Comparison of ENCODE assay signal across 8 cellular contexts in genomic region chr10:110498982-110499795, GRCh38. TPM values are rescaled to one million over a fixed set of nuclear protein-coding genes. Genes with fewer than 3 reads are reported as not detected.
A peak's percentile ranks its signal among the peaks of the same experiment; 100 is the strongest.
DNase-seq lines count a peak whose midpoint lies in the region; ATAC-seq and TF ChIP-seq lines count a peak whose summit lies in the region.

No MANE protein-coding gene starts in this region.

- H3K36me3 Mint-ChIP-seq in endothelial cell (ENCODE audit: low read depth, unreplicated experiment) = peaks cover 14% of the 10 kb centered on the region
- H3K36me3 Mint-ChIP-seq in naive thymus-derived CD4-positive, alpha-beta T cell = peaks cover 0 to 27% (median 0%) of the 10 kb centered on the region in 5 donors

- H4K91ac ChIP-seq in IMR-90 (ENCODE audit: insufficient read depth, low read depth, low read length) = peak overlapping the region; percentile 55

- H3K23ac ChIP-seq in IMR-90 (ENCODE audit: low read depth, low read length) = peak overlapping the region; percentile 85

- H3K14ac ChIP-seq in IMR-90 (replicated peaks; ENCODE audit: low read depth, low read length) = peak overlapping the region; percentile 82

- peak overlapping the region; percentile 39 for H3K18ac ChIP-seq in IMR-90 (ENCODE audit: low read depth, low read length)

- H3K4me1 ChIP-seq in IMR-90 (ENCODE audit: control insufficient read depth, insufficient read depth, low read length) = peaks cover 25% of the 10 kb centered on the region
- H3K4me1 ChIP-seq in naive thymus-derived CD4-positive, alpha-beta T cell (ENCODE audit: control insufficient read depth in 2 of 2, insufficient read depth in 2 of 2, low read length in 2 of 2) = peaks cover 48 to 57% of the 10 kb centered on the region in 2 donors

- peak overlapping the region; percentile 89 for H3K27ac Mint-ChIP-seq in endothelial cell (ENCODE audit: unreplicated experiment)
- peak overlapping the region in 8 of 9 donors; percentile 32 to 94 (median 75) for H3K27ac Mint-ChIP-seq in naive thymus-derived CD4-positive, alpha-beta T cell

- H3K9me1 ChIP-seq in IMR-90 (ENCODE audit: insufficient read depth, low read length) = peaks cover 17% of the 10 kb centered on the region

- intact Hi-C loops in IMR-90 (cut with micrococcal nuclease) = loop anchor here (1.0 kb wide), 1 partner anchor 188 kb away; no protein-coding TSS in a partner anchor
- intact Hi-C loops in naive thymus-derived CD4-positive, alpha-beta T cell (cut with micrococcal nuclease) = loop anchor here (1.0 to 10.0 kb wide), 6 partner anchors 145 to 1948 kb away; partner anchors contain the start of genes VTI1A (in 2 of the 2), ZDHHC6 (in 2 of the 2) and PDCD4 (in 1 of the 2)

- H3K4me1 Mint-ChIP-seq in endothelial cell (ENCODE audit: unreplicated experiment) = peaks cover 69% of the 10 kb centered on the region
- peaks cover 58 to 74% (median 67%) of the 10 kb centered on the region in 7 donors for H3K4me1 Mint-ChIP-seq in naive thymus-derived CD4-positive, alpha-beta T cell

- H4K5ac ChIP-seq in IMR-90 (ENCODE audit: low read depth, low read length) = 0 out of 2 replicates have a peak overlapping the region, but pooled peaks have one; percentile 9

- WGBS in IMR-90 (ENCODE audit: extremely low coverage in 2 of 2, insufficient read length in 1 of 2), 2 experiments = 28% methylated on average over 8 of the region's 21 CpGs; no CpG with 5 or more reads in 1 of the 2 experiments

- BruUV-seq in IMR-90 (replicated peaks; lab: Mats Ljungman, UMichigan) = TSS peak; percentile 47

- peak overlapping the region; percentile 87 for H2AFZ ChIP-seq in IMR-90 (replicated peaks; ENCODE audit: low read length, poor library complexity)

- peaks cover 7% of the 10 kb centered on the region; the same call in 1 of the 2 replicates for H3K36me3 ChIP-seq in IMR-90 (ENCODE audit: control insufficient read depth, insufficient read depth, low read length)
- H3K36me3 ChIP-seq in naive thymus-derived CD4-positive, alpha-beta T cell (ENCODE audit: control insufficient read depth in 2 of 3, insufficient read depth in 3 of 3, low read length in 3 of 3) = no peaks in the 10 kb centered on the region

- H2BK5ac ChIP-seq in IMR-90 (ENCODE audit: low read depth, low read length, poor library complexity, severe bottlenecking) = peak overlapping the region; percentile 85

- H2BK120ac ChIP-seq in IMR-90 (ENCODE audit: low read depth, low read length) = peak overlapping the region; percentile 55

- H3K4ac ChIP-seq in IMR-90 (ENCODE audit: low read depth, low read length) = peak overlapping the region; percentile 64

- peaks cover 19 to 71% of the 10 kb centered on the region in 2 experiments for H3K79me1 ChIP-seq in IMR-90 (ENCODE audit: low read depth in 1 of 2, low read length in 2 of 2)

- peak; percentile 48; the same call in 1 of the 2 replicates for TF ChIP-seq RAD21 in IMR-90 (IDR thresholded peaks at IDR 0.05; ENCODE audit: low read length)

- peak overlapping the region; percentile 40 for H2AK5ac ChIP-seq in IMR-90 (ENCODE audit: low read depth, low read length)

- CTCF ChIA-PET in IMR-90 (lab: Yijun Ruan, JAX) = interaction anchor here (1.0 to 1.6 kb wide), 3 partner anchors 91 to 147 kb away, joined by 3 to 8 read pairs (median 4); no protein-coding TSS in a partner anchor
- CTCF ChIA-PET in naive thymus-derived CD4-positive, alpha-beta T cell (lab: Charles Lee) = interaction anchor here (0.8 to 1.6 kb wide), 5 partner anchors 13 to 360 kb away, joined by 3 to 5 read pairs (median 4); no protein-coding TSS in a partner anchor

- peak overlapping the region; percentile 53 for H3K56ac ChIP-seq in IMR-90 (ENCODE audit: extremely low read depth, insufficient read depth, low read length)

- peaks cover 18% of the 10 kb centered on the region for H3K27me3 Mint-ChIP-seq in endothelial cell (ENCODE audit: unreplicated experiment)
- H3K27me3 Mint-ChIP-seq in naive thymus-derived CD4-positive, alpha-beta T cell = peaks cover 0 to 3% (median 0%) of the 10 kb centered on the region in 5 donors

- TF ChIP-seq CTCF in IMR-90 (conservative IDR thresholded peaks at IDR 0.05; ENCODE audit: low read depth, low read length) (peak; percentile 43), endothelial cell (IDR thresholded peaks at IDR 0.05; ENCODE audit: unreplicated experiment) (no peak)

- H2BK20ac ChIP-seq in IMR-90 (ENCODE audit: low read depth, low read length) = peak overlapping the region; percentile 56

- peak overlapping the region; percentile 99 for H3K4me3 Mint-ChIP-seq in endothelial cell (ENCODE audit: unreplicated experiment)
- H3K4me3 Mint-ChIP-seq in naive thymus-derived CD4-positive, alpha-beta T cell = peak overlapping the region; percentile 80 to 97 (median 89)

- ATAC-seq in IMR-90 (ENCODE audit: low read depth) (0 out of 2 replicates have a peak, but pooled peaks have one; percentile 0), HG03565 (IDR thresholded peaks at IDR 0.05; ENCODE audit: unreplicated experiment) (no peak), HG02973 (IDR thresholded peaks at IDR 0.05; ENCODE audit: unreplicated experiment) (no peak)
- no peak for ATAC-seq in naive thymus-derived CD4-positive, alpha-beta T cell

- in situ Hi-C loops in IMR-90 (cut with MboI; ENCODE audit: low sequenced_read_pairs) = no loop called here

- peak overlapping the region in 1 of 2 experiments; percentile 32; a peak in 1 of 4 replicates for H4K8ac ChIP-seq in IMR-90 (ENCODE audit: low read depth in 2 of 2, low read length in 2 of 2)

- peak overlapping the region; percentile 100 for H3K4me2 ChIP-seq in IMR-90 (ENCODE audit: low read depth, low read length)

- peak; percentile 53 for DNase-seq in activated naive CD4-positive, alpha-beta T cell treated with Interleukin-2 at 50 U/mL for 16 hours
- no peak for DNase-seq in activated naive CD4-positive, alpha-beta T cell (lab: John Stamatoyannopoulos, UW)
- DNase-seq in IMR-90 (peak; percentile 74), endothelial cell (ENCODE audit: low spot score) (peak; percentile 37)
- peak; percentile 50 for DNase-seq in activated CD4-positive, alpha-beta T cell treated with anti-CD3 and anti-CD28 coated beads for 48 hours
- DNase-seq in naive thymus-derived CD4-positive, alpha-beta T cell = peak in 1 of 9 donors; percentile 39

- dilution Hi-C loops in IMR-90 (cut with HindIII; ENCODE audit: low sequenced_read_pairs, unreplicated experiment) = no loop called here

- H3K9me3 Mint-ChIP-seq in endothelial cell (ENCODE audit: unreplicated experiment) = no peaks in the 10 kb centered on the region
- no peaks in the 10 kb centered on the region for H3K9me3 Mint-ChIP-seq in naive thymus-derived CD4-positive, alpha-beta T cell

- peak overlapping the region; percentile 45; the same call in 1 of the 3 replicates for H2BK15ac ChIP-seq in IMR-90 (ENCODE audit: low read depth, low read length)

- H3K9ac ChIP-seq in IMR-90 (ENCODE audit: low read depth, low read length) = peak overlapping the region; percentile 72

- H3K27me3 ChIP-seq in IMR-90 (ENCODE audit: control insufficient read depth, insufficient read depth, low read length) = no peaks in the 10 kb centered on the region
- no peaks in the 10 kb centered on the region for H3K27me3 ChIP-seq in naive thymus-derived CD4-positive, alpha-beta T cell (ENCODE audit: control insufficient read depth in 2 of 2, insufficient read depth in 2 of 2, low read length in 2 of 2)

- H4K20me1 ChIP-seq in IMR-90 (ENCODE audit: insufficient read depth, low read length) = peaks cover 65% of the 10 kb centered on the region

- peak overlapping the region; percentile 90 for H3K4me3 ChIP-seq in IMR-90 (ENCODE audit: insufficient read depth, low read depth, low read length)
- H3K4me3 ChIP-seq in naive thymus-derived CD4-positive, alpha-beta T cell (ENCODE audit: low read length) = peak overlapping the region; percentile 54

- peak; percentile 61 for TF ChIP-seq POLR2A in IMR-90 (IDR thresholded peaks at IDR 0.05; ENCODE audit: low read depth, low read length)

- peak overlapping the region; percentile 93 for H2AK9ac ChIP-seq in IMR-90 (replicated peaks; ENCODE audit: low read depth, low read length, poor library complexity)

- POLR2A ChIA-PET in IMR-90 (lab: Charles Lee; ENCODE audit: unreplicated experiment) = interaction anchor here (0.6 to 0.7 kb wide), 3 partner anchors 130 to 145 kb away, joined by 5 to 10 read pairs (median 9); no protein-coding TSS in a partner anchor
- POLR2A ChIA-PET in naive thymus-derived CD4-positive, alpha-beta T cell (lab: Charles Lee) = interaction anchor here (0.6 to 4.1 kb wide), 6 partner anchors 8 to 427 kb away, joined by 3 to 21 read pairs (median 3); partner anchors contain the start of gene SMNDC1

- peak overlapping the region; percentile 73 for H3K27ac ChIP-seq in IMR-90 (ENCODE audit: insufficient read depth, low read length)
- no peak overlapping the region for H3K27ac ChIP-seq in naive thymus-derived CD4-positive, alpha-beta T cell (ENCODE audit: low read depth, low read length)

- H3K9me3 ChIP-seq in IMR-90 (ENCODE audit: control insufficient read depth, insufficient read depth, low read length) = no peaks in the 10 kb centered on the region
- no peaks in the 10 kb centered on the region for H3K9me3 ChIP-seq in naive thymus-derived CD4-positive, alpha-beta T cell (ENCODE audit: control insufficient read depth in 2 of 3, low read length in 3 of 3)

TF ChIP-seq in IMR-90, 13 proteins besides CTCF, POLR2A, EP300 and RAD21:
- TF ChIP-seq SMC3 (IDR thresholded peaks at IDR 0.05; ENCODE audit: low read depth, low read length) = 0 out of 2 replicates have a peak, but pooled peaks have one; percentile 13
- no peak for TF ChIP-seq FOS (IDR thresholded peaks at IDR 0.05; ENCODE audit: low read depth, low read length)
TF ChIP-seq in IMR-90: peak in this region for 1.

RNA-seq across cellular contexts. Expression of gene DUSP5, which starts 1.5 kb away (rescaled TPM):
- 42.1 and 55.3 TPM in 2 replicates for total RNA-seq in IMR-90 (2012; rRNA removed)
- 48.1 and 61.5 TPM in 2 replicates for polyA plus RNA-seq in IMR-90 (2012; rRNA removed)
- 39.0 and 110 TPM in 2 replicates for polyA plus RNA-seq in IMR-90 (2012; cell fraction: cytosol; rRNA removed)
- polyA plus RNA-seq in IMR-90 (2012; cell fraction: nucleus; rRNA removed; ENCODE audit: low replicate concordance) = 239 and 414 TPM in 2 replicates
- 46.0 TPM for total RNA-seq in endothelial cell (ENCODE audit: unreplicated experiment)
- 10 to 100 TPM in 3 of 5 experiments, under 1 TPM in 2; 0.38 to 57.2 (median 35.7) TPM for total RNA-seq in naive thymus-derived CD4-positive, alpha-beta T cell
- under 1 TPM; 0.17 to 0.23 TPM for polyA plus RNA-seq in naive thymus-derived CD4-positive, alpha-beta T cell

Comparison
In these comparisons a context has a peak if more than half of its experiments do, and no peak if none do; other contexts are left out.
1. DNase-seq: peak in activated naive CD4-positive, alpha-beta T cell treated with Interleukin-2 at 50 U/mL for 16 hours (single experiment), IMR-90 (single experiment), activated CD4-positive, alpha-beta T cell treated with anti-CD3 and anti-CD28 coated beads for 48 hours (single experiment) and endothelial cell (single experiment); none in activated naive CD4-positive, alpha-beta T cell (0 of 4).